ENCODE assay signal across 20 cellular contexts in the genomic region with DNA sequence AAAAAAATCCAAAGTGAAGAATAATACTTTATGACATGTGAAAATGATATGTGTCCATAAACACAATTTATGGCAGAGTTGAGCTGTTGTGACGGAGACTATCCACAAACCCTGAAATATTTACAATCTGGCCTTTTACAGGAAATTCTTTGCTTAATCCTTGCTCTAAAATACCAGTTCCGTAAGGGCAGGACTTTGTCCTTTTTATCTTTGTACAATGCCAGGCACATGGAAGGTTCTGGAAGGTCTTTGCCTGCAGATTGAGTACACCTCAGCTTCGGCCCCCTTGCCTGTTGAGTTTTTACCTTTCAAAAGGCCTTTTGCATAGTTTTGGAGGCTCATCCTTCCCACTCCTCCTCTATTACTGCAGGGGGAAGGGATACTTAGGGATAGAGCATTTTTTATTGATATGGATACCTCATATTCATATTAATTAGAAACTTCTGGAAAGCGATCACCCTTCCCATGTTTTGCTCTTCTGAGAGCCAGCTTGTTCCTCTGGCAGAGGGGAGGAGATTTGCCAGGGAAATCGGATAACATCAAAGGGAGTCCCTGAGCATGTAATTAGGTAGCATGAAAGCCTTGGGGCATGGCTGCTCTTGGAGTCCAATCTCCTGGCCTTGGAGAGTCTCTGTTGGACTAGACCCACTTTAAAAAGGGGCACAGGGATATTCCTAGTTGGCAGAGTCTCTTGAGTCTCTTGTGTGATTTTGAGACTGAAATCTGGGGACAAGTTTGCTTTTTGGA.
DNase-seq lines count a peak whose midpoint lies in the region; ATAC-seq, FAIRE-seq and TF ChIP-seq lines count a peak whose summit lies in the region.
"Had no signal": no experiment of that assay in that cellular context is flagged by ENCODE, and none has a peak within 500 bp of the region (broad histone marks: within the 10 kb centered on the region; RNA-seq: fewer than 3 reads in every experiment).

No MANE protein-coding gene starts in this region.

- TF ChIP-seq POLR2A in HepG2 (IDR thresholded peaks at IDR 0.05; ENCODE audit: insufficient read depth in 1 of 2, low read depth in 2 of 2, low read length in 2 of 2): no peak

- ATAC-seq in HepG2 (no peak), left lobe of liver (peak; percentile 46), natural killer cell (no peak), GM21825 (IDR thresholded peaks at IDR 0.05; ENCODE audit: unreplicated experiment) (no peak)

- H3K4me2 ChIP-seq in HepG2 (ENCODE audit: low read depth, low read length): no peak overlapping the region
- H3K4me2 ChIP-seq: KMS-11 had no signal

- no TSS peak for BruUV-seq in HepG2 (replicated peaks; lab: Mats Ljungman, UMichigan)

- CTCF ChIA-PET in HepG2 (lab: Yijun Ruan, JAX; ENCODE audit: low intra/inter-chr PET ratio, low total read pairs): no interaction called here

- no peak overlapping the region for H3K9ac ChIP-seq in liver (ENCODE audit: low read depth in 1 of 2, low read length in 2 of 2)
- H3K9ac ChIP-seq in HepG2 (ENCODE audit: insufficient read depth, low read depth, low read length): no peak overlapping the region
- H3K9ac ChIP-seq: KMS-11 had no signal

- DNase-seq in HepG2 (ENCODE audit: low spot score): no peak
- peak; percentile 66 to 80 for DNase-seq in NCI-H526 (lab: John Stamatoyannopoulos, UW)
- peak; percentile 28 for DNase-seq in SW480 (ENCODE audit: low spot score)
- no peak for DNase-seq in left lobe of liver (ENCODE audit: low spot score)
- no peak for DNase-seq in natural killer cell
- no peak for DNase-seq in D721Med (ENCODE audit: insufficient read length, low spot score)
- DNase-seq: ACHN; BE2C; CD4-positive, alpha-beta memory T cell; DMS79 treated with DMSO at 0.1 percent for 48 hours; EL; GDM1; H9 had no signal

- no peak overlapping the region for H3K4me3 Mint-ChIP-seq in natural killer cell
- H3K4me3 Mint-ChIP-seq: CD14-positive monocyte; CD4-positive, alpha-beta memory T cell; H9 had no signal

- WGBS in liver: 53% methylated on average over 5 of the region's 5 CpGs
- 24% methylated on average over 5 of the region's 5 CpGs for WGBS in HepG2 (ENCODE audit: low lambda C conversion rate)

- H3K4me1 ChIP-seq in liver (ENCODE audit: control insufficient read depth in 4 of 4, insufficient read depth in 4 of 4, low read length in 3 of 4) (peaks cover 0 to 11% (median 5%) of the 10 kb centered on the region in 4 donors), HepG2 (ENCODE audit: insufficient read depth, low read length) (no peaks in the 10 kb centered on the region)
- H3K4me1 ChIP-seq: BE2C had no signal

- H3K4me1 Mint-ChIP-seq in natural killer cell: no peaks in the 10 kb centered on the region
- H3K4me1 Mint-ChIP-seq: CD14-positive monocyte; CD4-positive, alpha-beta memory T cell; H9 had no signal

- H3K36me3 ChIP-seq in liver (ENCODE audit: control insufficient read depth in 4 of 4, insufficient read depth in 3 of 4, low read depth in 1 of 4, low read length in 3 of 4): no peaks in the 10 kb centered on the region
- H3K36me3 ChIP-seq in HepG2 (replicated peaks in 1 of 2; ENCODE audit: control insufficient read depth in 1 of 2, insufficient read depth in 2 of 2, low read length in 2 of 2): no peaks in the 10 kb centered on the region
- H3K36me3 ChIP-seq: BE2C had no signal

- H3K4me3 ChIP-seq in liver (ENCODE audit: low read depth in 1 of 3, low read length in 3 of 3) (no peak overlapping the region), HepG2 (replicated peaks in 1 of 3; ENCODE audit: insufficient read depth in 1 of 3, low read depth in 2 of 3, low read length in 3 of 3) (no peak overlapping the region)

- in situ Hi-C loops in HepG2 (cut with HindIII; ENCODE audit: extremely low pct_ligation_motif_present, low pct_unique_long_range_greater_than_20kb): no loop called here

- H3K27me3 ChIP-seq in liver (ENCODE audit: control insufficient read depth in 4 of 4, insufficient read depth in 4 of 4, low read length in 3 of 4) (no peaks in the 10 kb centered on the region), HepG2 (ENCODE audit: control insufficient read depth in 1 of 2, insufficient read depth in 2 of 2, low read length in 2 of 2) (no peaks in the 10 kb centered on the region)
- H3K27me3 ChIP-seq: BE2C had no signal

- no peak overlapping the region for H3K27ac Mint-ChIP-seq in natural killer cell
- H3K27ac Mint-ChIP-seq: CD14-positive monocyte, H9 had no signal

- H3K9me3 ChIP-seq in liver (ENCODE audit: control insufficient read depth in 4 of 4, low read length in 3 of 4): no peaks in the 10 kb centered on the region
- H3K9me3 ChIP-seq in HepG2 (ENCODE audit: low read length): 0 out of 2 replicates have a peak, but pooled peaks cover 4% of the 10 kb centered on the region
- H3K9me3 ChIP-seq: BE2C had no signal

- no peaks in the 10 kb centered on the region for H4K20me1 ChIP-seq in HepG2 (ENCODE audit: insufficient read depth, low read length)

- H3K9me3 Mint-ChIP-seq in natural killer cell: no peaks in the 10 kb centered on the region
- H3K9me3 Mint-ChIP-seq: CD4-positive, alpha-beta memory T cell had no signal

- TF ChIP-seq CTCF in liver (IDR thresholded peaks at IDR 0.05; ENCODE audit: low read depth, low read length, missing input control) (no peak), HepG2 (CRISPR knock-in tag; IDR thresholded peaks at IDR 0.05) (no peak), natural killer cell (IDR thresholded peaks at IDR 0.05) (no peak), D721Med (IDR thresholded peaks at IDR 0.05; ENCODE audit: insufficient read depth, missing control alignments) (no peak)

- FAIRE-seq in HepG2 (lab: Jason Lieb, UNC): no peak
- no peak for FAIRE-seq in D721Med (lab: Jason Lieb, UNC)
- FAIRE-seq: GM12892, GM18507, H1 had no signal

- POLR2A ChIA-PET in HepG2 (lab: Yijun Ruan, JAX): no interaction called here

- no peaks in the 10 kb centered on the region for H3K36me3 Mint-ChIP-seq in natural killer cell
- H3K36me3 Mint-ChIP-seq: CD14-positive monocyte; CD4-positive, alpha-beta memory T cell had no signal

- intact Hi-C loops in HepG2 (cut with micrococcal nuclease; ENCODE audit: unreplicated experiment): no loop called here
- intact Hi-C loops in natural killer cell (cut with micrococcal nuclease): no loop called here

- TF ChIP-seq EP300 in HepG2 (IDR thresholded peaks at IDR 0.05; ENCODE audit: low read depth in 2 of 2, low read length in 2 of 2) (no peak), HepG2 (CRISPR knock-in tag; IDR thresholded peaks at IDR 0.05; ENCODE audit: borderline replicate concordance) (no peak)

- H2AFZ ChIP-seq in HepG2 (ENCODE audit: low read length): no peak overlapping the region

- H3K27me3 Mint-ChIP-seq in natural killer cell (ENCODE audit: low read depth in 2 of 2): peaks cover 19 to 26% of the 10 kb centered on the region in 2 donors

- no peaks in the 10 kb centered on the region for H3K79me2 ChIP-seq in HepG2 (ENCODE audit: insufficient read depth, low read length)

- no peak for TF ChIP-seq RAD21 in liver (IDR thresholded peaks at IDR 0.05)
- TF ChIP-seq RAD21 in HepG2 (CRISPR knock-in tag; IDR thresholded peaks at IDR 0.05): no peak

- H3K27ac ChIP-seq in liver (ENCODE audit: low read depth in 1 of 2, low read length in 2 of 2) (no peak overlapping the region), HepG2 (ENCODE audit: extremely low read length, insufficient read depth, low read length) (no peak overlapping the region)
- H3K27ac ChIP-seq: KMS-11 had no signal

TF ChIP-seq in liver, 16 proteins besides CTCF, POLR2A, EP300 and RAD21 (continues in another document):
- TF ChIP-seq HNF4A (conservative IDR thresholded peaks at IDR 0.05) (peak; percentile 33 to 81), JUND (IDR thresholded peaks at IDR 0.05) (peak in 1 of 2 donors; percentile 40)

TF ChIP-seq in HepG2, 621 proteins besides CTCF, POLR2A, EP300 and RAD21:
- TF ChIP-seq NFE2L2 (IDR thresholded peaks at IDR 0.05; ENCODE audit: low read length): no peak
- TF ChIP-seq GPN1 (CRISPR knock-in tag; IDR thresholded peaks at IDR 0.05; ENCODE audit: borderline replicate concordance): no peak
- TF ChIP-seq ZFP37 (CRISPR knock-in tag; IDR thresholded peaks at IDR 0.05; ENCODE audit: borderline replicate concordance): no peak
- TF ChIP-seq PRMT3 (CRISPR knock-in tag; IDR thresholded peaks at IDR 0.05; ENCODE audit: borderline replicate concordance, low read depth): no peak
- TF ChIP-seq, protein P1, sequence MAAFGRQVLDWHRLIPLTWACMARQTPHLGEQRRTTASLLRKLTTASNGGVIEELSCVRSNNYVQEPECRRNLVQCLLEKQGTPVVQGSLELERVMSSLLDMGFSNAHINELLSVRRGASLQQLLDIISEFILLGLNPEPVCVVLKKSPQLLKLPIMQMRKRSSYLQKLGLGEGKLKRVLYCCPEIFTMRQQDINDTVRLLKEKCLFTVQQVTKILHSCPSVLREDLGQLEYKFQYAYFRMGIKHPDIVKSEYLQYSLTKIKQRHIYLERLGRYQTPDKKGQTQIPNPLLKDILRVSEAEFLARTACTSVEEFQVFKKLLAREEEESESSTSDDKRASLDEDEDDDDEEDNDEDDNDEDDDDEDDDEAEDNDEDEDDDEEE (CRISPR knock-in tag; IDR thresholded peaks at IDR 0.05): no peak
- no peak for TF ChIP-seq ZNF660 (CRISPR knock-in tag; IDR thresholded peaks at IDR 0.05; ENCODE audit: borderline replicate concordance, low read depth)
- no peak for TF ChIP-seq ZC3H4 (CRISPR knock-in tag; IDR thresholded peaks at IDR 0.05; ENCODE audit: borderline replicate concordance)

Comparison
In these comparisons a context has a peak if more than half of its experiments do, and no peak if none do; other contexts are left out.
1. DNase-seq: peak in NCI-H526 (2 of 2) and SW480 (single experiment); none in HepG2 (single experiment), left lobe of liver (single experiment), natural killer cell (single experiment) and D721Med (single experiment).